ENCODE assay signal across 20 cellular contexts in the genomic region with DNA sequence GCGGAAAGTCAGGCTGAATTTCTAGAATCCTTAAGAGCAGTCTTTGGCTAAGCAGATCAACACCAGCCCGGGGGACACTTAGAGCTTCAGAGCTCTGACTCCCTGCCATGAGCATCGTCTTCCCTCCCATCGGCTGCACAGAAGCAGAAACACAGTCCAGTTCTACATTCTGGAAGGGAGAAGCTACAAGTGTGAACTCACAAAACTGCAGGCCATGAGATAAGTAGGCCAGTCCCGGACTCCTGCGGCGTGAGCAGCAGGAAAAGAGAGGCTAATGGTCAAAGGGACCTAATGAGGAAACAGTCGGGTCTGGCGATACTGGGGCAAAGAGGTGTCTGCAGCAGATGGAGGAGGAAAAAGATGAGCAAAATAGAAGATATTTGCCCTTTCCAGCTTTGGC.
"Had no signal": no experiment of that assay in that cellular context is flagged by ENCODE, and none has a peak within 500 bp of the region (broad histone marks: within the 10 kb centered on the region; RNA-seq: fewer than 3 reads in every experiment).

No MANE protein-coding gene starts in this region.

- FAIRE-seq: endothelial cell of umbilical vein had no signal

- H3K9me3 ChIP-seq: colonic mucosa, gastrocnemius medialis, lower lobe of right lung had no signal

- H3K4me3 Mint-ChIP-seq: activated CD4-positive, alpha-beta memory T cell treated with anti-CD3 and anti-CD28 coated beads, Interleukin-2, amount 10 ng/mL, durations not matched to agents 7 days and 5 days; activated CD4-positive, alpha-beta T cell treated with anti-CD3 and anti-CD28 coated beads, Interleukin-2, amount 10 ng/mL, durations not matched to agents 24 days and 14 days; activated naive CD4-positive, alpha-beta T cell treated with anti-CD3 and anti-CD28 coated beads, Interleukin-2, amount 10 ng/mL, durations not matched to agents 7 days and 5 days; activated T-cell treated with anti-CD3 and anti-CD28 coated beads, Interleukin-2, amount 50 U/mL, for 72 hours; effector memory CD8-positive, alpha-beta T cell; naive B cell; stimulated activated effector memory CD8-positive, alpha-beta T cell treated with anti-CD3 and anti-CD28 coated beads, Interleukin-12 subunit alpha, Interleukin-12 subunit beta, amount 100 ng/mL, for 72 hours; type B pancreatic cell had no signal

- H3K27me3 ChIP-seq: colonic mucosa, dorsolateral prefrontal cortex, gastrocnemius medialis had no signal

- H3K27me3 Mint-ChIP-seq: activated CD4-positive, alpha-beta memory T cell treated with anti-CD3 and anti-CD28 coated beads, Interleukin-2, amount 10 ng/mL, durations not matched to agents 7 days and 5 days; activated CD4-positive, alpha-beta T cell treated with anti-CD3 and anti-CD28 coated beads, Interleukin-2, amount 10 ng/mL, durations not matched to agents 24 days and 14 days; activated naive CD4-positive, alpha-beta T cell treated with anti-CD3 and anti-CD28 coated beads, Interleukin-2, amount 10 ng/mL, durations not matched to agents 7 days and 5 days; type B pancreatic cell had no signal

- DNase-seq: activated CD4-positive, alpha-beta memory T cell treated with anti-CD3 and anti-CD28 coated beads, Interleukin-2, amount 10 ng/mL, durations not matched to agents 7 days and 5 days; activated CD4-positive, alpha-beta T cell treated with anti-CD3 and anti-CD28 coated beads, Interleukin-2, amount 10 ng/mL, durations not matched to agents 24 days and 14 days; activated effector memory CD4-positive, alpha-beta T cell treated with Interleukin-2 at 50 U/mL for 16 hours; activated naive CD4-positive, alpha-beta T cell treated with anti-CD3 and anti-CD28 coated beads, Interleukin-2, amount 10 ng/mL, durations not matched to agents 7 days and 5 days; activated T-cell treated with anti-CD3 and anti-CD28 coated beads, Interleukin-2, amount 50 U/mL, for 72 hours; colonic mucosa; effector memory CD8-positive, alpha-beta T cell; gastrocnemius medialis; islet precursor cell; left colon; lower lobe of right lung; mesendoderm; naive B cell; stimulated activated CD4-positive, alpha-beta T cell treated with anti-CD3 and anti-CD28 coated beads, Interleukin-1b, Interleukin-23, amount 100 ng/mL, for 48 hours had no signal

- H3K27ac Mint-ChIP-seq: activated CD4-positive, alpha-beta memory T cell treated with anti-CD3 and anti-CD28 coated beads, Interleukin-2, amount 10 ng/mL, durations not matched to agents 7 days and 5 days; activated CD4-positive, alpha-beta T cell treated with anti-CD3 and anti-CD28 coated beads, Interleukin-2, amount 10 ng/mL, durations not matched to agents 24 days and 14 days; activated naive CD4-positive, alpha-beta T cell treated with anti-CD3 and anti-CD28 coated beads, Interleukin-2, amount 10 ng/mL, durations not matched to agents 7 days and 5 days; activated T-cell treated with anti-CD3 and anti-CD28 coated beads, Interleukin-2, amount 50 U/mL, for 72 hours; effector memory CD8-positive, alpha-beta T cell; progenitor cell of endocrine pancreas; stimulated activated effector memory CD8-positive, alpha-beta T cell treated with anti-CD3 and anti-CD28 coated beads, Interleukin-12 subunit alpha, Interleukin-12 subunit beta, amount 100 ng/mL, for 72 hours; type B pancreatic cell had no signal

- H3K36me3 ChIP-seq: colonic mucosa, gastrocnemius medialis, lower lobe of right lung had no signal

- H3K4me3 ChIP-seq: colonic mucosa, gastrocnemius medialis, lower lobe of right lung had no signal

- H3K4me1 Mint-ChIP-seq: activated CD4-positive, alpha-beta memory T cell treated with anti-CD3 and anti-CD28 coated beads, Interleukin-2, amount 10 ng/mL, durations not matched to agents 7 days and 5 days; activated CD4-positive, alpha-beta T cell treated with anti-CD3 and anti-CD28 coated beads, Interleukin-2, amount 10 ng/mL, durations not matched to agents 24 days and 14 days; activated naive CD4-positive, alpha-beta T cell treated with anti-CD3 and anti-CD28 coated beads, Interleukin-2, amount 10 ng/mL, durations not matched to agents 7 days and 5 days; naive B cell; stimulated activated effector memory CD8-positive, alpha-beta T cell treated with anti-CD3 and anti-CD28 coated beads, Interleukin-12 subunit alpha, Interleukin-12 subunit beta, amount 100 ng/mL, for 72 hours had no signal

- H3K27ac ChIP-seq: colonic mucosa, gastrocnemius medialis, lower lobe of right lung, VCaP had no signal

- H3K36me3 Mint-ChIP-seq: activated naive CD4-positive, alpha-beta T cell treated with anti-CD3 and anti-CD28 coated beads, Interleukin-2, amount 10 ng/mL, durations not matched to agents 7 days and 5 days; naive B cell; stimulated activated effector memory CD8-positive, alpha-beta T cell treated with anti-CD3 and anti-CD28 coated beads, Interleukin-12 subunit alpha, Interleukin-12 subunit beta, amount 100 ng/mL, for 72 hours; type B pancreatic cell had no signal

- H3K4me1 ChIP-seq: colonic mucosa, lower lobe of right lung had no signal

- H3K9me3 Mint-ChIP-seq: activated CD4-positive, alpha-beta memory T cell treated with anti-CD3 and anti-CD28 coated beads, Interleukin-2, amount 10 ng/mL, durations not matched to agents 7 days and 5 days; activated naive CD4-positive, alpha-beta T cell treated with anti-CD3 and anti-CD28 coated beads, Interleukin-2, amount 10 ng/mL, durations not matched to agents 7 days and 5 days; type B pancreatic cell had no signal
